Comparison of ENCODE assay signal across 1 cellular context in the genomic region with DNA sequence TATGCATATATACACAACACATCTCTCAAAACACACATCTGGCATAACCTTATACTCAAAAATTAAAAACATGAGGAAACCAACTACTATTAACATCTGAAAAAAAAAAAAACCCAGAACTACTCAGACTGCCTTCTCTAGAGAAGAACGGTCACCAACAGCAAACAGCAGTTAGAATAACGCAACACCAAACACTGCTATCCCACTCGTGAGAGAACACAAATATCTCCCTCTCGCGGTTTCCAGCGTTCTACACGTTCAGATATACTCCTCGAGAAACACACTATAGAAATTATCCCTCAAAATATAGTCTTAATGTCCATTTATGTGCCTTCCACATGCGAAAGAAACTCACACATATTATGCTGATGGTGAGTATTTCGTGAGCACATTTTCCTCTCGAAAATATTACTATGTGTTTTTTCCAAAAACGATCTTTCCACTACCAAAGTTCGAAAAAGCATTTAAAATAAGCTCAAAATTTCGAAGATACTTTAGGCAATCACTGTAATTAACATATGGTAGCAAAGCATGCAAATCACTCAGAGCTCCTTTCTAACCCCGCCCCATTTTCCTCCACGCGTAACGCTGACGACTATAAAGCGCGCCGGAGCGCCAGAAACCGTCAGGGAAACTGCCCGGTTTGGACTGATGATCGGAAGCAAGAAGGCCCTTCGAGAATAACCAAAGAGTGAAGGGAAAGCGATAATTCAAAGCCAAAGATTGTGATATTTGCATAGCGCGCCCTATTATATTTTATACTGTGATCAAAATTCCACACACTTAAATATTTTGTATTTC.
TF ChIP-seq lines count a peak whose summit lies in the region.

No MANE protein-coding gene starts in this region.

TF ChIP-seq in HepG2, 621 proteins besides CTCF, POLR2A, EP300 and RAD21 (continued from another document and continues in another):
- no peak for TF ChIP-seq THAP9 (CRISPR knock-in tag; IDR thresholded peaks at IDR 0.05; ENCODE audit: borderline replicate concordance)
- no peak for TF ChIP-seq KAT2B (IDR thresholded peaks at IDR 0.05; ENCODE audit: borderline replicate concordance, low read depth, low read length)
- TF ChIP-seq, protein P1, sequence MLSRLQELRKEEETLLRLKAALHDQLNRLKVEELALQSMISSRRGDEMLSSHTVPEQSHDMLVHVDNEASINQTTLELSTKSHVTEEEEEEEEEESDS (CRISPR knock-in tag; IDR thresholded peaks at IDR 0.05; ENCODE audit: borderline replicate concordance), result peak; percentile 100
- peak; percentile 67; the same call in 1 of the 2 replicates for TF ChIP-seq ZNF335 (CRISPR knock-in tag; IDR thresholded peaks at IDR 0.05)
- TF ChIP-seq ISL2 (CRISPR knock-in tag; IDR thresholded peaks at IDR 0.05), result peak; percentile 88
- peak; percentile 7; the same call in 1 of the 2 replicates for TF ChIP-seq ZSCAN20 (CRISPR knock-in tag; IDR thresholded peaks at IDR 0.05; ENCODE audit: borderline replicate concordance)
- peak; percentile 28; the same call in 1 of the 2 replicates for TF ChIP-seq RAD51 (IDR thresholded peaks at IDR 0.05; ENCODE audit: borderline replicate concordance)
- peak; percentile 84 for TF ChIP-seq ZKSCAN1 (IDR thresholded peaks at IDR 0.05; ENCODE audit: low read length)
- no peak; the same call in 1 of the 2 replicates for TF ChIP-seq ZNF333 (CRISPR knock-in tag; IDR thresholded peaks at IDR 0.05; ENCODE audit: borderline replicate concordance)
- peak; percentile 100 for TF ChIP-seq MED8 (CRISPR knock-in tag; IDR thresholded peaks at IDR 0.05; ENCODE audit: insufficient replicate concordance)
- no peak for TF ChIP-seq KLF15 (CRISPR knock-in tag; IDR thresholded peaks at IDR 0.05; ENCODE audit: borderline replicate concordance)
- no peak for TF ChIP-seq RFX1 (IDR thresholded peaks at IDR 0.05)
- TF ChIP-seq, protein P2, sequence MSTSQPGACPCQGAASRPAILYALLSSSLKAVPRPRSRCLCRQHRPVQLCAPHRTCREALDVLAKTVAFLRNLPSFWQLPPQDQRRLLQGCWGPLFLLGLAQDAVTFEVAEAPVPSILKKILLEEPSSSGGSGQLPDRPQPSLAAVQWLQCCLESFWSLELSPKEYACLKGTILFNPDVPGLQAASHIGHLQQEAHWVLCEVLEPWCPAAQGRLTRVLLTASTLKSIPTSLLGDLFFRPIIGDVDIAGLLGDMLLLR (CRISPR knock-in tag; IDR thresholded peaks at IDR 0.05), result no peak
- TF ChIP-seq ZC3H13 (CRISPR knock-in tag; IDR thresholded peaks at IDR 0.05), result peak; percentile 96
- no peak for TF ChIP-seq ZBTB42 (CRISPR knock-in tag; IDR thresholded peaks at IDR 0.05)
- peak; percentile 72 for TF ChIP-seq ZNF143 (CRISPR knock-in tag; IDR thresholded peaks at IDR 0.05)
- no peak; the same call in 1 of the 2 replicates for TF ChIP-seq RFX5 (IDR thresholded peaks at IDR 0.05; ENCODE audit: low read depth, low read length)
- no peak; the same call in 1 of the 2 replicates for TF ChIP-seq ZNF557 (CRISPR knock-in tag; IDR thresholded peaks at IDR 0.05)
- TF ChIP-seq SMAD9 (CRISPR knock-in tag; IDR thresholded peaks at IDR 0.05), result peak; percentile 61; the same call in 1 of the 2 replicates
- TF ChIP-seq, protein P3, sequence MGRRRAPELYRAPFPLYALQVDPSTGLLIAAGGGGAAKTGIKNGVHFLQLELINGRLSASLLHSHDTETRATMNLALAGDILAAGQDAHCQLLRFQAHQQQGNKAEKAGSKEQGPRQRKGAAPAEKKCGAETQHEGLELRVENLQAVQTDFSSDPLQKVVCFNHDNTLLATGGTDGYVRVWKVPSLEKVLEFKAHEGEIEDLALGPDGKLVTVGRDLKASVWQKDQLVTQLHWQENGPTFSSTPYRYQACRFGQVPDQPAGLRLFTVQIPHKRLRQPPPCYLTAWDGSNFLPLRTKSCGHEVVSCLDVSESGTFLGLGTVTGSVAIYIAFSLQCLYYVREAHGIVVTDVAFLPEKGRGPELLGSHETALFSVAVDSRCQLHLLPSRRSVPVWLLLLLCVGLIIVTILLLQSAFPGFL (CRISPR knock-in tag; IDR thresholded peaks at IDR 0.05), result no peak
- 0 out of 2 replicates have a peak, but pooled peaks have one; percentile 56 for TF ChIP-seq ZNF260 (CRISPR knock-in tag; IDR thresholded peaks at IDR 0.05; ENCODE audit: borderline replicate concordance, low read depth)
- TF ChIP-seq, protein P4, sequence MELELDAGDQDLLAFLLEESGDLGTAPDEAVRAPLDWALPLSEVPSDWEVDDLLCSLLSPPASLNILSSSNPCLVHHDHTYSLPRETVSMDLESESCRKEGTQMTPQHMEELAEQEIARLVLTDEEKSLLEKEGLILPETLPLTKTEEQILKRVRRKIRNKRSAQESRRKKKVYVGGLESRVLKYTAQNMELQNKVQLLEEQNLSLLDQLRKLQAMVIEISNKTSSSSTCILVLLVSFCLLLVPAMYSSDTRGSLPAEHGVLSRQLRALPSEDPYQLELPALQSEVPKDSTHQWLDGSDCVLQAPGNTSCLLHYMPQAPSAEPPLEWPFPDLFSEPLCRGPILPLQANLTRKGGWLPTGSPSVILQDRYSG (CRISPR knock-in tag; IDR thresholded peaks at IDR 0.05), result peak; percentile 73
- peak; percentile 48; the same call in 1 of the 2 replicates for TF ChIP-seq ZNF629 (CRISPR knock-in tag; conservative IDR thresholded peaks at IDR 0.05)
- TF ChIP-seq ZNF263 (CRISPR knock-in tag; IDR thresholded peaks at IDR 0.05), result peak; percentile 22; the same call in 1 of the 2 replicates
- no peak for TF ChIP-seq MTA3 (CRISPR knock-in tag; IDR thresholded peaks at IDR 0.05)
- peak; percentile 81; the same call in 1 of the 2 replicates for TF ChIP-seq RBAK (CRISPR knock-in tag; IDR thresholded peaks at IDR 0.05)
- TF ChIP-seq, protein P5, sequence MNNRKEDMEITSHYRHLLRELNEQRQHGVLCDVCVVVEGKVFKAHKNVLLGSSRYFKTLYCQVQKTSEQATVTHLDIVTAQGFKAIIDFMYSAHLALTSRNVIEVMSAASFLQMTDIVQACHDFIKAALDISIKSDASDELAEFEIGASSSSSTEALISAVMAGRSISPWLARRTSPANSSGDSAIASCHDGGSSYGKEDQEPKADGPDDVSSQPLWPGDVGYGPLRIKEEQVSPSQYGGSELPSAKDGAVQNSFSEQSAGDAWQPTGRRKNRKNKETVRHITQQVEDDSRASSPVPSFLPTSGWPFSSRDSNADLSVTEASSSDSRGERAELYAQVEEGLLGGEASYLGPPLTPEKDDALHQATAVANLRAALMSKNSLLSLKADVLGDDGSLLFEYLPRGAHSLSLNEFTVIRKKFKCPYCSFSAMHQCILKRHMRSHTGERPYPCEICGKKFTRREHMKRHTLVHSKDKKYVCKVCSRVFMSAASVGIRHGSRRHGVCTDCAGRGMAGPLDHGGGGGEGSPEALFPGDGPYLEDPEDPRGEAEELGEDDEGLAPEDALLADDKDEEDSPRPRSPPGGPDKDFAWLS (CRISPR knock-in tag; IDR thresholded peaks at IDR 0.05; ENCODE audit: borderline replicate concordance), result no peak
- no peak for TF ChIP-seq HNRNPH1 (optimal IDR thresholded peaks at IDR 0.05; ENCODE audit: low read depth, low read length)
- TF ChIP-seq SKI (IDR thresholded peaks at IDR 0.05; ENCODE audit: partially characterized antibody), result peak; percentile 51
- no peak for TF ChIP-seq ZBTB38 (CRISPR knock-in tag; IDR thresholded peaks at IDR 0.05)
- TF ChIP-seq TGIF2 (CRISPR knock-in tag; IDR thresholded peaks at IDR 0.05), result peak; percentile 66; the same call in 1 of the 2 replicates
- no peak for TF ChIP-seq ZNF75D (CRISPR knock-in tag; IDR thresholded peaks at IDR 0.05; ENCODE audit: borderline replicate concordance)
- peak; percentile 91 for TF ChIP-seq JUNB (CRISPR knock-in tag; IDR thresholded peaks at IDR 0.05; ENCODE audit: borderline replicate concordance)
- TF ChIP-seq GTF3A (CRISPR knock-in tag; conservative IDR thresholded peaks at IDR 0.05), result no peak
- no peak for TF ChIP-seq CC2D1A (CRISPR knock-in tag; IDR thresholded peaks at IDR 0.05)
- peak; percentile 91 for TF ChIP-seq RORA (CRISPR knock-in tag; IDR thresholded peaks at IDR 0.05)
- TF ChIP-seq RNF219 (CRISPR knock-in tag; IDR thresholded peaks at IDR 0.05), result peak; percentile 78; the same call in 1 of the 2 replicates
- TF ChIP-seq KDM4B (CRISPR knock-in tag; IDR thresholded peaks at IDR 0.05), result peak; percentile 94
- TF ChIP-seq FOXA3 (CRISPR knock-in tag; IDR thresholded peaks at IDR 0.05), result peak; percentile 85
- peak; percentile 72 for TF ChIP-seq TEAD3 (CRISPR knock-in tag; optimal IDR thresholded peaks at IDR 0.05; ENCODE audit: borderline replicate concordance)
- peak; percentile 87; the same call in 1 of the 2 replicates for TF ChIP-seq ZNF878 (CRISPR knock-in tag; IDR thresholded peaks at IDR 0.05)
- TF ChIP-seq, protein P6, sequence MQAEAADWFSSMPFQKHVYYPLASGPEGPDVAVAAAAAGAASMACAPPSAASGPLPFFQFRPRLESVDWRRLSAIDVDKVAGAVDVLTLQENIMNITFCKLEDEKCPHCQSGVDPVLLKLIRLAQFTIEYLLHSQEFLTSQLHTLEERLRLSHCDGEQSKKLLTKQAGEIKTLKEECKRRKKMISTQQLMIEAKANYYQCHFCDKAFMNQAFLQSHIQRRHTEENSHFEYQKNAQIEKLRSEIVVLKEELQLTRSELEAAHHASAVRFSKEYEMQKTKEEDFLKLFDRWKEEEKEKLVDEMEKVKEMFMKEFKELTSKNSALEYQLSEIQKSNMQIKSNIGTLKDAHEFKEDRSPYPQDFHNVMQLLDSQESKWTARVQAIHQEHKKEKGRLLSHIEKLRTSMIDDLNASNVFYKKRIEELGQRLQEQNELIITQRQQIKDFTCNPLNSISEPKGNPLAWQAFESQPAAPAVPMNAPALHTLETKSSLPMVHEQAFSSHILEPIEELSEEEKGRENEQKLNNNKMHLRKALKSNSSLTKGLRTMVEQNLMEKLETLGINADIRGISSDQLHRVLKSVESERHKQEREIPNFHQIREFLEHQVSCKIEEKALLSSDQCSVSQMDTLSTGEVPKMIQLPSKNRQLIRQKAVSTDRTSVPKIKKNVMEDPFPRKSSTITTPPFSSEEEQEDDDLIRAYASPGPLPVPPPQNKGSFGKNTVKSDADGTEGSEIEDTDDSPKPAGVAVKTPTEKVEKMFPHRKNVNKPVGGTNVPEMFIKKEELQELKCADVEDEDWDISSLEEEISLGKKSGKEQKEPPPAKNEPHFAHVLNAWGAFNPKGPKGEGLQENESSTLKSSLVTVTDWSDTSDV (CRISPR knock-in tag; IDR thresholded peaks at IDR 0.05), result no peak
- peak; percentile 96 for TF ChIP-seq DR1 (CRISPR knock-in tag; IDR thresholded peaks at IDR 0.05)
- peak; percentile 51; the same call in 1 of the 2 replicates for TF ChIP-seq ZNF441 (CRISPR knock-in tag; IDR thresholded peaks at IDR 0.05; ENCODE audit: borderline replicate concordance)
- TF ChIP-seq ESRRA (CRISPR knock-in tag; IDR thresholded peaks at IDR 0.05; ENCODE audit: low read depth), result peak; percentile 87
- 0 out of 2 replicates have a peak, but pooled peaks have one; percentile 87 for TF ChIP-seq ZNF567 (CRISPR knock-in tag; IDR thresholded peaks at IDR 0.05; ENCODE audit: borderline replicate concordance)
- TF ChIP-seq HIC2 (CRISPR knock-in tag; IDR thresholded peaks at IDR 0.05; ENCODE audit: low read depth), result no peak
- TF ChIP-seq SAFB2 (CRISPR knock-in tag; IDR thresholded peaks at IDR 0.05; ENCODE audit: borderline replicate concordance, low read depth), result peak; percentile 74; the same call in 1 of the 2 replicates
- TF ChIP-seq ZSCAN30 (CRISPR knock-in tag; IDR thresholded peaks at IDR 0.05), result peak; percentile 83; the same call in 1 of the 2 replicates
- TF ChIP-seq ZNF230 (CRISPR knock-in tag; IDR thresholded peaks at IDR 0.05), result peak; percentile 92; the same call in 1 of the 2 replicates
- TF ChIP-seq NFYB (CRISPR knock-in tag; IDR thresholded peaks at IDR 0.05), result 0 out of 2 replicates have a peak, but pooled peaks have one; percentile 35
- TF ChIP-seq ARID2 (CRISPR knock-in tag; IDR thresholded peaks at IDR 0.05; ENCODE audit: borderline replicate concordance), result peak; percentile 47; the same call in 1 of the 2 replicates
